Comparison of ENCODE assay signal across 10 cellular contexts in genomic region chr2:12928197-12928596, GRCh38.
DNase-seq lines count a peak whose midpoint lies in the region; ATAC-seq, FAIRE-seq and TF ChIP-seq lines count a peak whose summit lies in the region.
"Had no signal": no experiment of that assay in that cellular context is flagged by ENCODE, and none has a peak within 500 bp of the region (broad histone marks: within the 10 kb centered on the region; RNA-seq: fewer than 3 reads in every experiment).

No MANE protein-coding gene starts in this region.

- no peaks in the 10 kb centered on the region for H3K36me3 ChIP-seq in kidney (ENCODE audit: control insufficient read depth in 1 of 2, insufficient read depth in 2 of 2, low read length in 2 of 2)
- H3K36me3 ChIP-seq in left lung: no peaks in the 10 kb centered on the region

- ATAC-seq in activated CD8-positive, alpha-beta T cell treated with anti-CD3 and anti-CD28 coated beads for 36 hours: peak; percentile 45
- ATAC-seq in activated CD8-positive, alpha-beta T cell treated with anti-CD3 and anti-CD28 coated beads, Interleukin-2, amount 10 ng/mL, durations not matched to agents 7 days and 5 days: no peak
- ATAC-seq in left lung: no peak
- ATAC-seq in HG02885 (IDR thresholded peaks at IDR 0.05; ENCODE audit: poor library complexity, unreplicated experiment): no peak
- ATAC-seq: stimulated activated naive B cell treated with anti-CD40 and anti-IgM and Interleukin-4, amounts not matched to agents 10 μg/mL and 1 μg/mL and 100 μg/mL, for 72 hours had no signal

- H3K27me3 ChIP-seq in left lung: no peaks in the 10 kb centered on the region

- H3K4me1 ChIP-seq in kidney (ENCODE audit: control insufficient read depth in 1 of 2, insufficient read depth in 1 of 2, low read depth in 1 of 2, low read length in 2 of 2) (no peaks in the 10 kb centered on the region), left lung (no peaks in the 10 kb centered on the region)

- TF ChIP-seq CTCF in activated CD8-positive, alpha-beta T cell treated with anti-CD3 and anti-CD28 coated beads for 36 hours (IDR thresholded peaks at IDR 0.05): no peak
- TF ChIP-seq CTCF in cardiac fibroblast (IDR thresholded peaks at IDR 0.05; ENCODE audit: low read depth, low read length) (no peak), kidney (IDR thresholded peaks at IDR 0.05; ENCODE audit: borderline replicate concordance, extremely low read depth, insufficient read depth) (no peak), left lung (IDR thresholded peaks at IDR 0.05) (no peak)

- no peak overlapping the region for H3K27ac Mint-ChIP-seq in activated CD8-positive, alpha-beta T cell treated with anti-CD3 and anti-CD28 coated beads for 36 hours
- H3K27ac Mint-ChIP-seq in activated CD8-positive, alpha-beta T cell treated with anti-CD3 and anti-CD28 coated beads, Interleukin-2, amount 10 ng/mL, durations not matched to agents 7 days and 5 days: no peak overlapping the region
- H3K27ac Mint-ChIP-seq: CD14-positive monocyte; stimulated activated naive B cell treated with anti-CD40 and anti-IgM and Interleukin-4, amounts not matched to agents 10 μg/mL and 1 μg/mL and 100 μg/mL, for 72 hours had no signal

- H3K9ac ChIP-seq in kidney (ENCODE audit: low read length in 2 of 2): no peak overlapping the region

- H3K9me3 Mint-ChIP-seq in activated CD8-positive, alpha-beta T cell treated with anti-CD3 and anti-CD28 coated beads for 36 hours: no peaks in the 10 kb centered on the region
- no peaks in the 10 kb centered on the region for H3K9me3 Mint-ChIP-seq in activated CD8-positive, alpha-beta T cell treated with anti-CD3 and anti-CD28 coated beads, Interleukin-2, amount 10 ng/mL, durations not matched to agents 7 days and 5 days (ENCODE audit: insufficient read depth)
- H3K9me3 Mint-ChIP-seq: stimulated activated naive B cell treated with anti-CD40 and anti-IgM and Interleukin-4, amounts not matched to agents 10 μg/mL and 1 μg/mL and 100 μg/mL, for 72 hours had no signal

- no peak for FAIRE-seq in kidney (lab: Jason Lieb, UNC)

- H3K36me3 Mint-ChIP-seq in activated CD8-positive, alpha-beta T cell treated with anti-CD3 and anti-CD28 coated beads for 36 hours (ENCODE audit: low read depth): no peaks in the 10 kb centered on the region
- peaks cover 2% of the 10 kb centered on the region for H3K36me3 Mint-ChIP-seq in activated CD8-positive, alpha-beta T cell treated with anti-CD3 and anti-CD28 coated beads, Interleukin-2, amount 10 ng/mL, durations not matched to agents 7 days and 5 days (ENCODE audit: low read depth)
- H3K36me3 Mint-ChIP-seq: CD14-positive monocyte; stimulated activated naive B cell treated with anti-CD40 and anti-IgM and Interleukin-4, amounts not matched to agents 10 μg/mL and 1 μg/mL and 100 μg/mL, for 72 hours had no signal

- intact Hi-C loops in activated CD8-positive, alpha-beta T cell treated with anti-CD3 and anti-CD28 coated beads for 36 hours (cut with micrococcal nuclease): loop anchor here (5.0 kb wide), 1 partner anchor 206 kb away; no protein-coding TSS in a partner anchor
- intact Hi-C loops in kidney (cut with DNase I): no loop called here
- intact Hi-C loops in left lung (cut with DNase I): no loop called here

- H3K4me3 Mint-ChIP-seq in activated CD8-positive, alpha-beta T cell treated with anti-CD3 and anti-CD28 coated beads for 36 hours: no peak overlapping the region
- no peak overlapping the region for H3K4me3 Mint-ChIP-seq in activated CD8-positive, alpha-beta T cell treated with anti-CD3 and anti-CD28 coated beads, Interleukin-2, amount 10 ng/mL, durations not matched to agents 7 days and 5 days
- H3K4me3 Mint-ChIP-seq: stimulated activated naive B cell treated with anti-CD40 and anti-IgM and Interleukin-4, amounts not matched to agents 10 μg/mL and 1 μg/mL and 100 μg/mL, for 72 hours had no signal

- POLR2A ChIA-PET in activated CD8-positive, alpha-beta T cell treated with anti-CD3 and anti-CD28 coated beads for 36 hours (lab: Charles Lee): no interaction called here
- POLR2A ChIA-PET in activated CD8-positive, alpha-beta T cell treated with anti-CD3 and anti-CD28 coated beads, Interleukin-2, amount 10 ng/mL, durations not matched to agents 7 days and 5 days (lab: Charles Lee): no interaction called here

- peaks cover 7% of the 10 kb centered on the region for H3K27me3 Mint-ChIP-seq in activated CD8-positive, alpha-beta T cell treated with anti-CD3 and anti-CD28 coated beads for 36 hours
- peaks cover 19% of the 10 kb centered on the region for H3K27me3 Mint-ChIP-seq in activated CD8-positive, alpha-beta T cell treated with anti-CD3 and anti-CD28 coated beads, Interleukin-2, amount 10 ng/mL, durations not matched to agents 7 days and 5 days (ENCODE audit: low read depth)

- H3K27ac ChIP-seq in kidney (ENCODE audit: low read depth in 2 of 2, low read length in 2 of 2): no peak overlapping the region
- H3K27ac ChIP-seq in left lung: no peak overlapping the region

- H3K4me1 Mint-ChIP-seq in activated CD8-positive, alpha-beta T cell treated with anti-CD3 and anti-CD28 coated beads for 36 hours (ENCODE audit: low read depth): peaks cover 4% of the 10 kb centered on the region
- peaks cover 8% of the 10 kb centered on the region for H3K4me1 Mint-ChIP-seq in activated CD8-positive, alpha-beta T cell treated with anti-CD3 and anti-CD28 coated beads, Interleukin-2, amount 10 ng/mL, durations not matched to agents 7 days and 5 days (ENCODE audit: low read depth)
- H3K4me1 Mint-ChIP-seq: CD14-positive monocyte had no signal

- H3K9me3 ChIP-seq in kidney (ENCODE audit: control insufficient read depth in 1 of 2, low read length in 2 of 2): no peaks in the 10 kb centered on the region
- no peaks in the 10 kb centered on the region for H3K9me3 ChIP-seq in left lung

- H3K4me3 ChIP-seq in cardiac fibroblast (replicated peaks in 1 of 2; ENCODE audit: low read depth in 2 of 2, low read length in 2 of 2): no peak overlapping the region
- no peak overlapping the region for H3K4me3 ChIP-seq in skeletal muscle cell (ENCODE audit: low read depth, low read length)
- H3K4me3 ChIP-seq in kidney (ENCODE audit: low read length in 2 of 2): no peak overlapping the region
- no peak overlapping the region for H3K4me3 ChIP-seq in left lung

- CTCF ChIA-PET in activated CD8-positive, alpha-beta T cell treated with anti-CD3 and anti-CD28 coated beads for 36 hours (lab: Charles Lee): interaction anchor here (1.3 to 3.2 kb wide), 2 partner anchors 70 to 79 kb away, joined by 3 to 24 read pairs; no protein-coding TSS in a partner anchor
- CTCF ChIA-PET in activated CD8-positive, alpha-beta T cell treated with anti-CD3 and anti-CD28 coated beads, Interleukin-2, amount 10 ng/mL, durations not matched to agents 7 days and 5 days (lab: Charles Lee): no interaction called here

- DNase-seq in activated CD8-positive, alpha-beta T cell treated with anti-CD3 and anti-CD28 coated beads for 36 hours: peak; percentile 7
- no peak for DNase-seq in activated CD8-positive, alpha-beta T cell treated with anti-CD3 and anti-CD28 coated beads, Interleukin-2, amount 10 ng/mL, durations not matched to agents 7 days and 5 days
- peak; percentile 52 to 81 for DNase-seq in NCI-H524 (lab: John Stamatoyannopoulos, UW)
- DNase-seq in cardiac fibroblast (ENCODE audit: low read depth in 2 of 2): peak; percentile 70 to 86
- peak; percentile 44 for DNase-seq in skeletal muscle cell (ENCODE audit: low read depth)
- DNase-seq in kidney: no peak
- DNase-seq in left lung: no peak
- DNase-seq: stimulated activated naive B cell treated with anti-CD40 and anti-IgM and Interleukin-4, amounts not matched to agents 10 μg/mL and 1 μg/mL and 100 μg/mL, for 72 hours had no signal

Comparison
In these comparisons a context has a peak if more than half of its experiments do, and no peak if none do; other contexts are left out.
1. DNase-seq: peak in activated CD8-positive, alpha-beta T cell treated with anti-CD3 and anti-CD28 coated beads for 36 hours (single experiment), NCI-H524 (2 of 2), cardiac fibroblast (2 of 2) and skeletal muscle cell (single experiment); none in activated CD8-positive, alpha-beta T cell treated with anti-CD3 and anti-CD28 coated beads, Interleukin-2, amount 10 ng/mL, durations not matched to agents 7 days and 5 days (single experiment), kidney (single experiment) and left lung (0 of 2).